ENCODE assay signal across 12 cellular contexts in genomic region chr21:34775793-34776192, GRCh38.
"Had no signal": no experiment of that assay in that cellular context is flagged by ENCODE, and none has a peak within 500 bp of the region (broad histone marks: within the 10 kb centered on the region; RNA-seq: fewer than 3 reads in every experiment).

No MANE protein-coding gene starts in this region.

- DNase-seq: activated CD4-positive, alpha-beta T cell treated with anti-CD3 and anti-CD28 coated beads for 48 hours; activated naive CD4-positive, alpha-beta T cell treated with anti-CD3 and anti-CD28 coated beads, Interleukin-2, amount 10 ng/mL, durations not matched to agents 7 days and 5 days; activated T-cell treated with anti-CD3 and anti-CD28 coated beads for 4 hours; effector memory CD8-positive, alpha-beta T cell; erythroblast; glutamatergic neuron; retina; stimulated activated CD4-positive, alpha-beta T cell treated with anti-CD3 and anti-CD28 coated beads, Interleukin-4, amount 100 ng/mL, for 4 hours; stimulated activated naive CD8-positive, alpha-beta T cell treated with anti-CD3 and anti-CD28 coated beads, Interleukin-15, amount 100 ng/mL, for 72 hours; testis had no signal

- ATAC-seq: activated T-helper 17 cell treated with anti-CD3 and anti-CD28 coated beads, Interleukin-2, amount 50 U/mL, for 72 hours; effector memory CD8-positive, alpha-beta T cell; stimulated activated naive CD8-positive, alpha-beta T cell treated with anti-CD3 and anti-CD28 coated beads, Interleukin-15, amount 100 ng/mL, for 72 hours; WTC11 had no signal
